Comparison of ENCODE assay signal across 1 cellular context in genomic region chr9:37650299-37650872, GRCh38.
TF ChIP-seq lines count a peak whose summit lies in the region.

No MANE protein-coding gene starts in this region.

TF ChIP-seq in HepG2, 621 proteins besides CTCF, POLR2A, EP300 and RAD21:
- TF ChIP-seq PHF20 (CRISPR knock-in tag; IDR thresholded peaks at IDR 0.05) (no peak), MAFF (IDR thresholded peaks at IDR 0.05; ENCODE audit: low read depth, low read length) (no peak), NFE2L1 (CRISPR knock-in tag; IDR thresholded peaks at IDR 0.05; ENCODE audit: borderline replicate concordance) (no peak), ZNF800 (CRISPR knock-in tag; IDR thresholded peaks at IDR 0.05) (no peak)
